Comparison of ENCODE assay signal across 1 cellular context in the genomic region with DNA sequence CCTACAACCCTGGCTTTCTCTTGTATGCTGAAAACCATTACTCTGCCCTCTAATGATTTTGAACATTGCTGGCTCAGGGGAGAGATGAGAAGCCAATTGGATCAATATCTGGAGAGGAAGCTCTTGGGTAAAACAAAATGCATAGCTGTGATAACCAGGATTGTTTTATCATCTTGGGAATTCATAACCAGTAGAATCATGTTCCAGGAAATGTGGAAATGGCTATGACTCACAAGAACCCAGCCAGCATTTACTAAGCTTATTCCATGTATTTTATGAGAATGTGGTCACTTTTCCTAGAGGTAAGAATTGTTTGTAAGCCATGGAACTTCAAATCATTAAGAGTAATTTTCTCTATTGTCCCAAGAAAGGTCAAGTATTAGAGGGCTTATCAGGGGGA.
TF ChIP-seq lines count a peak whose summit lies in the region.

No MANE protein-coding gene starts in this region.

TF ChIP-seq in neural cell, 6 proteins besides CTCF, POLR2A, EP300 and RAD21 (continued from another document):
- TF ChIP-seq, protein P1, sequence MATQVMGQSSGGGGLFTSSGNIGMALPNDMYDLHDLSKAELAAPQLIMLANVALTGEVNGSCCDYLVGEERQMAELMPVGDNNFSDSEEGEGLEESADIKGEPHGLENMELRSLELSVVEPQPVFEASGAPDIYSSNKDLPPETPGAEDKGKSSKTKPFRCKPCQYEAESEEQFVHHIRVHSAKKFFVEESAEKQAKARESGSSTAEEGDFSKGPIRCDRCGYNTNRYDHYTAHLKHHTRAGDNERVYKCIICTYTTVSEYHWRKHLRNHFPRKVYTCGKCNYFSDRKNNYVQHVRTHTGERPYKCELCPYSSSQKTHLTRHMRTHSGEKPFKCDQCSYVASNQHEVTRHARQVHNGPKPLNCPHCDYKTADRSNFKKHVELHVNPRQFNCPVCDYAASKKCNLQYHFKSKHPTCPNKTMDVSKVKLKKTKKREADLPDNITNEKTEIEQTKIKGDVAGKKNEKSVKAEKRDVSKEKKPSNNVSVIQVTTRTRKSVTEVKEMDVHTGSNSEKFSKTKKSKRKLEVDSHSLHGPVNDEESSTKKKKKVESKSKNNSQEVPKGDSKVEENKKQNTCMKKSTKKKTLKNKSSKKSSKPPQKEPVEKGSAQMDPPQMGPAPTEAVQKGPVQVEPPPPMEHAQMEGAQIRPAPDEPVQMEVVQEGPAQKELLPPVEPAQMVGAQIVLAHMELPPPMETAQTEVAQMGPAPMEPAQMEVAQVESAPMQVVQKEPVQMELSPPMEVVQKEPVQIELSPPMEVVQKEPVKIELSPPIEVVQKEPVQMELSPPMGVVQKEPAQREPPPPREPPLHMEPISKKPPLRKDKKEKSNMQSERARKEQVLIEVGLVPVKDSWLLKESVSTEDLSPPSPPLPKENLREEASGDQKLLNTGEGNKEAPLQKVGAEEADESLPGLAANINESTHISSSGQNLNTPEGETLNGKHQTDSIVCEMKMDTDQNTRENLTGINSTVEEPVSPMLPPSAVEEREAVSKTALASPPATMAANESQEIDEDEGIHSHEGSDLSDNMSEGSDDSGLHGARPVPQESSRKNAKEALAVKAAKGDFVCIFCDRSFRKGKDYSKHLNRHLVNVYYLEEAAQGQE (IDR thresholded peaks at IDR 0.05; ENCODE audit: borderline replicate concordance), result no peak
- no peak for TF ChIP-seq POLR2AphosphoS5 (IDR thresholded peaks at IDR 0.05)
